ENCODE assay signal across 8 cellular contexts in genomic region chr19:1223018-1223855, GRCh38. TPM values are rescaled to one million over a fixed set of nuclear protein-coding genes. Genes with fewer than 3 reads are reported as not detected.
DNase-seq lines count a peak whose midpoint lies in the region; FAIRE-seq and TF ChIP-seq lines count a peak whose summit lies in the region.

No MANE protein-coding gene starts in this region.

- H3K56ac ChIP-seq in H1 (replicated peaks; ENCODE audit: insufficient read length, low read depth, low read length): no peak overlapping the region

- H2AFZ ChIP-seq in H1 (ENCODE audit: low read length): no peak overlapping the region
- H2AFZ ChIP-seq in trophoblast cell (ENCODE audit: insufficient read depth, low read length, poor library complexity): no peak overlapping the region

- peaks cover 16 to 30% of the 10 kb centered on the region in 2 experiments for H4K20me1 ChIP-seq in H1 (replicated peaks in 1 of 2; ENCODE audit: control insufficient read depth in 1 of 2, insufficient read depth in 2 of 2, low read length in 2 of 2)

- CTCF ChIA-PET in H1 (lab: Charles Lee; ENCODE audit: partially characterized antibody): interaction anchor here (0.5 to 9.0 kb wide), 39 partner anchors 9 to 1387 kb away, joined by 3 to 56 read pairs (median 4); partner anchors contain the start of genes ATP5F1D and CBARP

- H3K23me2 ChIP-seq in H1 (ENCODE audit: low read depth, low read length): no peaks in the 10 kb centered on the region

- no peak overlapping the region for H3K4me2 ChIP-seq in H1 (ENCODE audit: insufficient read depth in 1 of 2, low read depth in 2 of 2, low read length in 2 of 2)
- H3K4me2 ChIP-seq in trophoblast cell (ENCODE audit: low read length): no peak overlapping the region

- H2AK5ac ChIP-seq in H1 (ENCODE audit: low read depth, low read length) (no peak overlapping the region), trophoblast cell (ENCODE audit: low read length) (no peak overlapping the region)

- H3K27ac ChIP-seq in H1 (ENCODE audit: low read depth, low read length) (no peak overlapping the region; the same call in 1 of the 2 replicates), trophoblast cell (ENCODE audit: low read depth, low read length) (no peak overlapping the region)

- H3K9ac ChIP-seq in H1 (replicated peaks in 1 of 4; ENCODE audit: extremely low read depth in 1 of 4, low read depth in 3 of 4, low read length in 3 of 4) (no peak overlapping the region), trophoblast cell (ENCODE audit: low read length) (no peak overlapping the region)

- H2BK12ac ChIP-seq in H1 (ENCODE audit: low read depth, low read length) (no peak overlapping the region), trophoblast cell (ENCODE audit: low read length) (no peak overlapping the region)

- H3K23ac ChIP-seq in H1 (ENCODE audit: insufficient read length) (no peak overlapping the region), trophoblast cell (ENCODE audit: low read length) (no peak overlapping the region)

- H3K9me3 ChIP-seq in H1 (ENCODE audit: insufficient read depth in 2 of 2, low read depth in 1 of 2, low read length in 1 of 2) (no peaks in the 10 kb centered on the region), trophoblast cell (ENCODE audit: insufficient read depth, low read depth, low read length) (no peaks in the 10 kb centered on the region)

- no peak overlapping the region for H3K18ac ChIP-seq in H1 (ENCODE audit: extremely low read depth, low read length)
- no peak overlapping the region for H3K18ac ChIP-seq in trophoblast cell (ENCODE audit: low read length)

- H4K5ac ChIP-seq in H1 (ENCODE audit: insufficient read length, low read depth, low read length): no peak overlapping the region

- no peak for FAIRE-seq in H1 (lab: Jason Lieb, UNC)

- H4K91ac ChIP-seq in H1 (replicated peaks; ENCODE audit: insufficient read length, low read length): no peak overlapping the region
- no peak overlapping the region for H4K91ac ChIP-seq in trophoblast cell (ENCODE audit: low read depth, low read length)

- H3K4ac ChIP-seq in H1 (replicated peaks; ENCODE audit: insufficient read length, low read depth, low read length): no peak overlapping the region
- no peak overlapping the region for H3K4ac ChIP-seq in trophoblast cell (ENCODE audit: low read depth, low read length)

- H3K36me3 ChIP-seq in H1 (ENCODE audit: control insufficient read depth in 2 of 4, insufficient read depth in 4 of 4, low read length in 3 of 4) (peaks cover 0 to 57% (median 2%) of the 10 kb centered on the region in 4 experiments; a peak in 4 of 8 replicates), trophoblast cell (ENCODE audit: control insufficient read depth in 1 of 2, insufficient read depth in 2 of 2, low read length in 2 of 2) (peaks cover 68 to 76% of the 10 kb centered on the region in 2 experiments)

- no peak overlapping the region for H4K12ac ChIP-seq in trophoblast cell (ENCODE audit: low read depth, low read length)

- 0 out of 2 replicates have a peak overlapping the region, but pooled peaks have one; percentile 61 for H2BK15ac ChIP-seq in H1 (ENCODE audit: low read length)

- H3K14ac ChIP-seq in H1 (ENCODE audit: insufficient read length) (no peak overlapping the region), trophoblast cell (ENCODE audit: low read length) (no peak overlapping the region)

- WGBS in H1 (ENCODE audit: extremely low coverage in 1 of 2, insufficient coverage in 1 of 2, insufficient read length in 1 of 2, insufficient replicate concordance in 2 of 2, low coverage in 1 of 2, low lambda C conversion rate in 2 of 2, missing lambda C conversion rate in 1 of 2), 2 experiments: 86% methylated on average over 39 of the region's 48 CpGs; no CpG with 5 or more reads in 1 of the 2 experiments
- WGBS in trophoblast cell (ENCODE audit: extremely low coverage, insufficient coverage, insufficient read length): no CpG with 5 or more reads among the region's 48 CpGs

- peak; percentile 51 to 63 for TF ChIP-seq RAD21 in H1 (IDR thresholded peaks at IDR 0.05 in 1 of 2, conservative IDR thresholded peaks at IDR 0.05 in 1 of 2; ENCODE audit: low read depth in 2 of 2, low read length in 2 of 2)

- DNase-seq in NCI-H1436 (lab: John Stamatoyannopoulos, UW) (peak; percentile 34), NCI-H1436 treated with DMSO at 0.1 percent for 48 hours (lab: John Stamatoyannopoulos, UW) (no peak), MV-4-11 (lab: John Stamatoyannopoulos, UW) (peak; percentile 19), H1 (ENCODE audit: low read depth in 1 of 2, low spot score in 2 of 2) (peak in 1 of 2 experiments; percentile 80), trophoblast cell (peak; percentile 35 to 70), anterior cingulate cortex (lab: John Stamatoyannopoulos, UW) (no peak), H4 (ENCODE audit: low spot score) (no peak), SW480 (ENCODE audit: low spot score) (no peak)

- H3K4me1 ChIP-seq in H1 (replicated peaks in 1 of 4; ENCODE audit: control insufficient read depth in 3 of 4, insufficient read depth in 4 of 4, low read length in 3 of 4): no peaks in the 10 kb centered on the region; a peak in 1 of 7 replicates
- no peaks in the 10 kb centered on the region for H3K4me1 ChIP-seq in trophoblast cell (ENCODE audit: control insufficient read depth in 1 of 2, insufficient read depth in 2 of 2, low read length in 2 of 2)

- no peaks in the 10 kb centered on the region for H3K27me3 ChIP-seq in H1 (replicated peaks in 1 of 4; ENCODE audit: control insufficient read depth in 3 of 4, extremely low read depth in 1 of 4, insufficient read depth in 3 of 4, low read length in 3 of 4)
- H3K27me3 ChIP-seq in trophoblast cell (ENCODE audit: insufficient read depth, low read length): no peaks in the 10 kb centered on the region

- no peak overlapping the region for H3K4me3 ChIP-seq in H1 (ENCODE audit: extremely low read depth in 1 of 4, insufficient read depth in 2 of 4, low read depth in 3 of 4, low read length in 4 of 4)
- H3K4me3 ChIP-seq in trophoblast cell (ENCODE audit: low read depth, low read length): no peak overlapping the region

- H2BK20ac ChIP-seq in H1 (ENCODE audit: low read length): no peak overlapping the region

- H2BK120ac ChIP-seq in H1 (replicated peaks; ENCODE audit: low read depth, low read length) (no peak overlapping the region), trophoblast cell (ENCODE audit: insufficient read depth, low read length, poor library complexity) (no peak overlapping the region)

- TF ChIP-seq CTCF in H1 (IDR thresholded peaks at IDR 0.05; ENCODE audit: control extremely low read depth in 1 of 3, insufficient read depth in 1 of 3, low read depth in 1 of 3, low read length in 3 of 3): peak; percentile 72 to 91 (median 79)

- no peak for TF ChIP-seq EP300 in H1 (IDR thresholded peaks at IDR 0.05; ENCODE audit: borderline replicate concordance in 1 of 2, low read depth in 2 of 2, low read length in 2 of 2)

- no peak for TF ChIP-seq POLR2A in H1 (IDR thresholded peaks at IDR 0.05; ENCODE audit: control extremely low read depth in 1 of 2, low read depth in 2 of 2, low read length in 2 of 2)

- H4K8ac ChIP-seq in H1 (ENCODE audit: extremely low read depth, insufficient read depth, low read length): peak overlapping the region; percentile 80
- no peak overlapping the region for H4K8ac ChIP-seq in trophoblast cell (ENCODE audit: low read depth, low read length)

- H3K79me2 ChIP-seq in H1 (ENCODE audit: control insufficient read depth in 1 of 2, insufficient read depth in 2 of 2, low read length in 2 of 2): peaks cover 0 to 8% of the 10 kb centered on the region in 2 experiments; a peak in 1 of 4 replicates
- H3K79me2 ChIP-seq in trophoblast cell (ENCODE audit: control insufficient read depth, insufficient read depth, low read length, poor library complexity): no peaks in the 10 kb centered on the region

- POLR2A ChIA-PET in H1 (lab: Charles Lee; ENCODE audit: partially characterized antibody): interaction anchor here (0.6 to 2.1 kb wide), 13 partner anchors 9 to 197 kb away, joined by 3 to 10 read pairs (median 4); partner anchors contain the start of genes CBARP, CIRBP and CNN2

- H2BK5ac ChIP-seq in H1 (ENCODE audit: low read depth, low read length): peak overlapping the region; percentile 66; the same call in 1 of the 2 replicates
- no peak overlapping the region for H2BK5ac ChIP-seq in trophoblast cell (ENCODE audit: low read depth, low read length, poor library complexity)

- H3K79me1 ChIP-seq in H1 (ENCODE audit: low read depth, low read length) (peaks cover 4% of the 10 kb centered on the region), trophoblast cell (ENCODE audit: low read length) (no peaks in the 10 kb centered on the region)

RNA-seq across cellular contexts. Expression of gene CBARP, which starts 14.6 kb away (rescaled TPM):
- 14.7 and 18.0 TPM in 2 replicates for total RNA-seq in H1 (2021; fragmentation: NEBNext Ultra II Directional; extraction: Animal tissue kit (Norgen Biotek cat#: 25700))
- 4.9 and 11.6 TPM in 2 replicates for polyA plus RNA-seq in H1 (2011; rRNA removed)
- 7.4 TPM for polyA plus RNA-seq in H1 (2011; cell fraction: cytosol; rRNA removed)
- polyA plus RNA-seq in H1 (2011; cell fraction: nucleus; rRNA removed): 39.9 TPM
- 4.2 to 12.2 TPM (median 10.1 TPM) in 4 replicates for polyA plus RNA-seq in H1 (2012, experiment 1 of 2)
- 3.2 TPM for polyA plus RNA-seq in H1 (2012, experiment 2 of 2)
- 11.0 TPM for polyA plus RNA-seq in H1 (2013, experiment 1 of 2)
- 9.9 TPM for polyA plus RNA-seq in H1 (2013, experiment 2 of 2)
- polyA minus RNA-seq in H1 (2011; rRNA and poly(A)+ RNA removed): 2.0 and 2.2 TPM in 2 replicates
- polyA minus RNA-seq in H1 (2011; cell fraction: cytosol; rRNA and poly(A)+ RNA removed): 8.2 TPM
- 11.6 TPM for polyA minus RNA-seq in H1 (2011; cell fraction: nucleus; rRNA and poly(A)+ RNA removed)
- 3.7 and 4.2 TPM in 2 replicates for polyA plus RNA-seq in trophoblast cell (2013)
- total RNA-seq in H4 (2014; rRNA removed; shearing (Covaris generic)): 0.37 and 1.2 TPM in 2 replicates

RNA-seq across cellular contexts. Expression of gene STK11, which starts 17.7 kb away (rescaled TPM):
- 70.7 and 75.2 TPM in 2 replicates for total RNA-seq in H1 (2021; fragmentation: NEBNext Ultra II Directional; extraction: Animal tissue kit (Norgen Biotek cat#: 25700))
- 45.3 and 71.0 TPM in 2 replicates for polyA plus RNA-seq in H1 (2011; rRNA removed)
- 71.1 TPM for polyA plus RNA-seq in H1 (2011; cell fraction: cytosol; rRNA removed)
- polyA plus RNA-seq in H1 (2011; cell fraction: nucleus; rRNA removed): 143 TPM
- polyA plus RNA-seq in H1 (2012, experiment 1 of 2): 58.3 to 76.3 TPM (median 64.8 TPM) in 4 replicates
- 55.4 TPM for polyA plus RNA-seq in H1 (2012, experiment 2 of 2)
- polyA plus RNA-seq in H1 (2013, experiment 1 of 2): 44.0 TPM
- polyA plus RNA-seq in H1 (2013, experiment 2 of 2): 41.8 TPM
- polyA minus RNA-seq in H1 (2011; rRNA and poly(A)+ RNA removed): 22.4 and 26.9 TPM in 2 replicates
- polyA minus RNA-seq in H1 (2011; cell fraction: cytosol; rRNA and poly(A)+ RNA removed): 44.5 TPM
- polyA minus RNA-seq in H1 (2011; cell fraction: nucleus; rRNA and poly(A)+ RNA removed): 46.0 TPM
- 32.9 and 33.1 TPM in 2 replicates for polyA plus RNA-seq in trophoblast cell (2013)
- 17.4 and 28.7 TPM in 2 replicates for total RNA-seq in H4 (2014; rRNA removed; shearing (Covaris generic))

RNA-seq across cellular contexts. Expression of gene ATP5F1D, which starts 18.3 kb away (rescaled TPM):
- 174 and 182 TPM in 2 replicates for total RNA-seq in H1 (2021; fragmentation: NEBNext Ultra II Directional; extraction: Animal tissue kit (Norgen Biotek cat#: 25700))
- 249 and 338 TPM in 2 replicates for polyA plus RNA-seq in H1 (2011; rRNA removed)
- 142 TPM for polyA plus RNA-seq in H1 (2011; cell fraction: cytosol; rRNA removed)
- 120 TPM for polyA plus RNA-seq in H1 (2011; cell fraction: nucleus; rRNA removed)
- 87.3 to 189 TPM (median 180 TPM) in 4 replicates for polyA plus RNA-seq in H1 (2012, experiment 1 of 2)
- 328 TPM for polyA plus RNA-seq in H1 (2012, experiment 2 of 2)
- 148 TPM for polyA plus RNA-seq in H1 (2013, experiment 1 of 2)
- polyA plus RNA-seq in H1 (2013, experiment 2 of 2): 145 TPM
- polyA minus RNA-seq in H1 (2011; rRNA and poly(A)+ RNA removed): 13.4 and 18.6 TPM in 2 replicates
- 118 TPM for polyA minus RNA-seq in H1 (2011; cell fraction: cytosol; rRNA and poly(A)+ RNA removed)
- polyA minus RNA-seq in H1 (2011; cell fraction: nucleus; rRNA and poly(A)+ RNA removed): 40.2 TPM
- polyA plus RNA-seq in trophoblast cell (2013): 106 and 107 TPM in 2 replicates
- 34.9 and 37.0 TPM in 2 replicates for total RNA-seq in H4 (2014; rRNA removed; shearing (Covaris generic))

RNA-seq across cellular contexts. Expression of gene MIDN, which starts 25.1 kb away (rescaled TPM):
- 159 and 166 TPM in 2 replicates for total RNA-seq in H1 (2021; fragmentation: NEBNext Ultra II Directional; extraction: Animal tissue kit (Norgen Biotek cat#: 25700))
- 39.8 and 86.0 TPM in 2 replicates for polyA plus RNA-seq in H1 (2011; rRNA removed)
- polyA plus RNA-seq in H1 (2011; cell fraction: cytosol; rRNA removed): 38.5 TPM
- polyA plus RNA-seq in H1 (2011; cell fraction: nucleus; rRNA removed): 85.2 TPM
- 58.2 to 110 TPM (median 92.2 TPM) in 4 replicates for polyA plus RNA-seq in H1 (2012, experiment 1 of 2)
- polyA plus RNA-seq in H1 (2012, experiment 2 of 2): 90.5 TPM
- polyA plus RNA-seq in H1 (2013, experiment 1 of 2): 95.6 TPM
- polyA plus RNA-seq in H1 (2013, experiment 2 of 2): 90.3 TPM
- polyA minus RNA-seq in H1 (2011; rRNA and poly(A)+ RNA removed): 10.3 and 14.3 TPM in 2 replicates
- 86.0 TPM for polyA minus RNA-seq in H1 (2011; cell fraction: cytosol; rRNA and poly(A)+ RNA removed)
- polyA minus RNA-seq in H1 (2011; cell fraction: nucleus; rRNA and poly(A)+ RNA removed): 55.2 TPM
- 159 and 165 TPM in 2 replicates for polyA plus RNA-seq in trophoblast cell (2013)
- total RNA-seq in H4 (2014; rRNA removed; shearing (Covaris generic)): 2.4 and 4.2 TPM in 2 replicates

RNA-seq across cellular contexts. Expression of gene CIRBP, which starts 45.9 kb away (rescaled TPM):
- total RNA-seq in H1 (2021; fragmentation: NEBNext Ultra II Directional; extraction: Animal tissue kit (Norgen Biotek cat#: 25700)): 175 TPM in 2 replicates
- 199 and 331 TPM in 2 replicates for polyA plus RNA-seq in H1 (2011; rRNA removed)
- 472 TPM for polyA plus RNA-seq in H1 (2011; cell fraction: cytosol; rRNA removed)
- polyA plus RNA-seq in H1 (2011; cell fraction: nucleus; rRNA removed): 581 TPM
- polyA plus RNA-seq in H1 (2012, experiment 1 of 2): 213 to 357 TPM (median 316 TPM) in 4 replicates
- polyA plus RNA-seq in H1 (2012, experiment 2 of 2): 95.1 TPM
- 151 TPM for polyA plus RNA-seq in H1 (2013, experiment 1 of 2)
- 135 TPM for polyA plus RNA-seq in H1 (2013, experiment 2 of 2)
- 44.5 and 56.0 TPM in 2 replicates for polyA minus RNA-seq in H1 (2011; rRNA and poly(A)+ RNA removed)
- 77.4 TPM for polyA minus RNA-seq in H1 (2011; cell fraction: cytosol; rRNA and poly(A)+ RNA removed)
- 99.9 TPM for polyA minus RNA-seq in H1 (2011; cell fraction: nucleus; rRNA and poly(A)+ RNA removed)
- 116 and 120 TPM in 2 replicates for polyA plus RNA-seq in trophoblast cell (2013)
- total RNA-seq in H4 (2014; rRNA removed; shearing (Covaris generic)): 196 and 197 TPM in 2 replicates

Comparison
In these comparisons a context has a peak if more than half of its experiments do, and no peak if none do; other contexts are left out.
1. DNase-seq: peak in NCI-H1436 (single experiment), MV-4-11 (single experiment) and trophoblast cell (2 of 2); none in NCI-H1436 treated with DMSO at 0.1 percent for 48 hours (single experiment), anterior cingulate cortex (0 of 58), H4 (single experiment) and SW480 (single experiment).